ENCODE assay signal across 8 cellular contexts in the genomic region with DNA sequence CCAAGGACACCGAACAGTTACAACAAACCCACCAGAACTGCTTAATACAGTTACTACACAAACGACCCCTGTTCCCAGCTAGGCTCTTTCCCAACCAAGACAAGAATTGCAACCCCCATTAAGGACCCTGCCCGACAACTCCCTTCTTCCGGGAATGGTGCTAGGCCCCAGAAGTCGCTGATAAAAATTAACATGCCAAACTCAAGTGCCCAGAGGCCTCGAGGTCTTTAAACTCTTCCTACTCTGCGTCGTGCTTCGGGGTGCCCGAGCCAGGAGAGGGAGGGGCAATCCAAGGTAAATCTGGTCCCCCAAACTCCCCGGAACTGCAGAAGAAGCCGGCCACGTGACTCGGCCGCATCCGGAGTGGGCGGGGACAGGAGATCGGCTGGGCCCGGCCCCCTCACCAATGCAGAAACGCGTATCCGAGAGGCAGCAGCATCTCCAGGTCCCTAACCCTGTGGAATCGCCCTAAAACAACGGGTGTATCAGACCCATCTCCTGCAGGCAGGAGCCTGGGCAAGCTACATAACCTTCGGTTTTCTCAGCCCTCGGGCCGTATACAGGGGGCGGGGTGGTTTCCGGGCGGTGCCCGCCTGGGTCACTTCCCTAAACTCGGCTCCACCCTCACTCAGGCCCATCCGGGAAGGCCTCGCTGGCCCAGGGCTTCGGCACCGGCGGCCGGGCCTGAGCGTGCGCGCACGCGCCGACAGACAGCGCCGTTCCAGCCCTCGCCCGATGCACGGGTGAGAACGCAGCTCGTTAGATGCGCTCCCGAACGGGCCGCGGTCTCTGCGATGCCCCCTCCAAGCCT. TPM values are rescaled to one million over a fixed set of nuclear protein-coding genes. Genes with fewer than 3 reads are reported as not detected.
DNase-seq lines count a peak whose midpoint lies in the region; ATAC-seq and TF ChIP-seq lines count a peak whose summit lies in the region.

No MANE protein-coding gene starts in this region.

- ATAC-seq in HG02798 (IDR thresholded peaks at IDR 0.05; ENCODE audit: poor library complexity, unreplicated experiment), result peak; percentile 25
- ATAC-seq in GM21526 (IDR thresholded peaks at IDR 0.05; ENCODE audit: low FRiP score, unreplicated experiment), result no peak

- WGBS in endodermal cell (ENCODE audit: insufficient coverage in 1 of 2, insufficient read length in 1 of 2), 2 experiments, result 1 to 2% methylated on average over 43 to 57 of the region's 57 CpGs

- H3K36me3 Mint-ChIP-seq in endodermal cell (ENCODE audit: low read depth), result peaks cover 53% of the 10 kb centered on the region
- H3K36me3 Mint-ChIP-seq in mesothelial cell of epicardium, result peaks cover 31% of the 10 kb centered on the region

- peak overlapping the region; percentile 86 for H3K9ac ChIP-seq in endodermal cell (ENCODE audit: extremely low read depth, low read length, poor library complexity, severe bottlenecking)

- H3K4me3 Mint-ChIP-seq in endodermal cell (peak overlapping the region; percentile 88), mesothelial cell of epicardium (peak overlapping the region; percentile 79)

- H3K27me3 ChIP-seq in endodermal cell (ENCODE audit: control insufficient read depth, insufficient read depth, low read length, poor library complexity, severe bottlenecking), result no peaks in the 10 kb centered on the region

- H3K9me3 Mint-ChIP-seq in endodermal cell (no peaks in the 10 kb centered on the region), mesothelial cell of epicardium (no peaks in the 10 kb centered on the region)

- H3K27ac Mint-ChIP-seq in endodermal cell, result peak overlapping the region; percentile 91
- H3K27ac Mint-ChIP-seq in mesothelial cell of epicardium, result peak overlapping the region; percentile 81

- peaks cover 55% of the 10 kb centered on the region for H3K36me3 ChIP-seq in endodermal cell (ENCODE audit: control insufficient read depth, insufficient read depth, low read length)

- H3K27me3 Mint-ChIP-seq in endodermal cell (ENCODE audit: insufficient read depth) (no peaks in the 10 kb centered on the region), mesothelial cell of epicardium (ENCODE audit: low read depth) (no peaks in the 10 kb centered on the region)

- H3K4me3 ChIP-seq in GM12875 (ENCODE audit: low read depth, low read length) (peak overlapping the region; percentile 93), endodermal cell (ENCODE audit: low read length) (peak overlapping the region; percentile 97)

- peaks cover 4% of the 10 kb centered on the region for H3K4me1 ChIP-seq in endodermal cell (ENCODE audit: control insufficient read depth, insufficient read depth, low read length)

- H3K27ac ChIP-seq in endodermal cell (ENCODE audit: low read depth, low read length), result peak overlapping the region; percentile 90

- no peaks in the 10 kb centered on the region for H3K9me3 ChIP-seq in endodermal cell (ENCODE audit: control insufficient read depth, low read length)

- peaks cover 21% of the 10 kb centered on the region for H3K4me1 Mint-ChIP-seq in endodermal cell
- peaks cover 36% of the 10 kb centered on the region for H3K4me1 Mint-ChIP-seq in mesothelial cell of epicardium

- DNase-seq in NCI-H82 (lab: John Stamatoyannopoulos, UW) (peak; percentile 68), endodermal cell (peak; percentile 88), mesothelial cell of epicardium (ENCODE audit: low spot score in 2 of 2, unreplicated experiment in 2 of 2) (peak in 1 of 2 experiments; percentile 77)
- DNase-seq in activated CD8-positive, alpha-beta memory T cell treated with anti-CD3 and anti-CD28 coated beads, Interleukin-2, amount 50 U/mL, for 1 hour (ENCODE audit: extremely low read depth), result peak; percentile 59
- peak; percentile 55 for DNase-seq in stimulated activated CD8-positive, alpha-beta memory T cell treated with anti-CD3 and anti-CD28 coated beads, Interleukin-15, amount 100 ng/mL, for 24 hours (ENCODE audit: low read depth)

- TF ChIP-seq CTCF in GM12875 (IDR thresholded peaks at IDR 0.05; ENCODE audit: borderline replicate concordance, insufficient read depth, low read depth, low read length) (no peak), endodermal cell (conservative IDR thresholded peaks at IDR 0.05) (no peak), mesothelial cell of epicardium (IDR thresholded peaks at IDR 0.05; ENCODE audit: unreplicated experiment) (no peak)

RNA-seq across cellular contexts. Expression of a gene that starts 1.1 kb away (rescaled TPM):
- total RNA-seq in endodermal cell (1,000 to 10,000 TPM; 1,218 to 1,284 TPM), mesothelial cell of epicardium (730 to 758 TPM (median 736 TPM) in 3 replicates)
- polyA plus RNA-seq in endodermal cell (2013, experiment 1 of 2), result 1,019 TPM
- 1,005 TPM for polyA plus RNA-seq in endodermal cell (2013, experiment 2 of 2)

RNA-seq across cellular contexts. Expression of a gene that starts 3.3 kb away (rescaled TPM):
- total RNA-seq in endodermal cell (10 to 100 TPM; 51.0 to 64.5 TPM), mesothelial cell of epicardium (73.3 to 74.9 TPM (median 73.7 TPM) in 3 replicates)
- polyA plus RNA-seq in endodermal cell (2013, experiment 1 of 2), result 64.5 TPM
- polyA plus RNA-seq in endodermal cell (2013, experiment 2 of 2), result 60.0 TPM

RNA-seq across cellular contexts. Expression of a gene that starts 15.7 kb away (rescaled TPM):
- total RNA-seq in endodermal cell, result 10 to 100 TPM; 84.5 to 99.6 TPM
- polyA plus RNA-seq in endodermal cell (2013, experiment 1 of 2), result 44.2 TPM
- 46.6 TPM for polyA plus RNA-seq in endodermal cell (2013, experiment 2 of 2)
- 203 to 216 TPM (median 211 TPM) in 3 replicates for total RNA-seq in mesothelial cell of epicardium

RNA-seq across cellular contexts. Expression of a gene that starts 22.7 kb away (rescaled TPM):
- total RNA-seq in endodermal cell (not detected), mesothelial cell of epicardium (not detected in 3 replicates)
- polyA plus RNA-seq in endodermal cell (2013, experiment 1 of 2), result not detected
- not detected for polyA plus RNA-seq in endodermal cell (2013, experiment 2 of 2)

RNA-seq across cellular contexts. Expression of a gene that starts 23.1 kb away (rescaled TPM):
- total RNA-seq in endodermal cell (1 to 10 TPM; 1.5 to 4.3 TPM), mesothelial cell of epicardium (6.8 to 10.7 TPM (median 7.5 TPM) in 3 replicates)
- 3.7 TPM for polyA plus RNA-seq in endodermal cell (2013, experiment 1 of 2)
- 1.9 TPM for polyA plus RNA-seq in endodermal cell (2013, experiment 2 of 2)
